Comparison of ENCODE assay signal across 1 cellular context in the genomic region with DNA sequence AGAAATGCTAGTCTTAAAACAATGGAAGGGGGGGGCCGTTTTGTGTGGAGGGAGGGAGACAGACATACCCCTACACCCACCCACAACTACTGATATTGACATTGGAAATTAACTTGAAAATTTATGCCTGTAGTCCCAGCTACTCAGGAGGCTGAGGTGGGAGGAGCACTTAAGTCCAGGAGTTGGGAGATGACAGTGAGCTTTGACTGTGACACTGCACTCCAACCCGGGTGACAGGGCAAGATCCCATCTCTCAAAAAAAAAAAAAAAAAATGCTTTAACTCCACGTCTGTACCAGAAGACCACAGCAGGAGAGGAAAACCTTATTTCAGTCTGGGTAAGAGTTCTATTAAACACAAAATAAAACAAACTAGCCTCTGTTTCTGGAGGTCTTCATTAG.
TF ChIP-seq lines count a peak whose summit lies in the region.

No MANE protein-coding gene starts in this region.

TF ChIP-seq in endothelial cell of umbilical vein, 7 proteins besides CTCF, POLR2A, EP300 and RAD21:
- TF ChIP-seq EZH2 (IDR thresholded peaks at IDR 0.05; ENCODE audit: borderline replicate concordance, low read depth, low read length, severe bottlenecking): no peak
- TF ChIP-seq JUN (IDR thresholded peaks at IDR 0.05; ENCODE audit: borderline replicate concordance, insufficient read depth, insufficient read length, low read depth): no peak
- TF ChIP-seq FOS (IDR thresholded peaks at IDR 0.05; ENCODE audit: borderline replicate concordance, insufficient read depth, low read length): no peak
- TF ChIP-seq, protein P1, sequence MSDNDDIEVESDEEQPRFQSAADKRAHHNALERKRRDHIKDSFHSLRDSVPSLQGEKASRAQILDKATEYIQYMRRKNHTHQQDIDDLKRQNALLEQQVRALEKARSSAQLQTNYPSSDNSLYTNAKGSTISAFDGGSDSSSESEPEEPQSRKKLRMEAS (IDR thresholded peaks at IDR 0.05; ENCODE audit: insufficient read depth, insufficient read length): no peak
- TF ChIP-seq POLR2AphosphoS5 (IDR thresholded peaks at IDR 0.05; ENCODE audit: insufficient read depth, low read depth, low read length): no peak
- no peak for TF ChIP-seq GATA2 (IDR thresholded peaks at IDR 0.05; ENCODE audit: insufficient read depth, insufficient read length, low read depth, low read length)
- no peak for TF ChIP-seq MYC (IDR thresholded peaks at IDR 0.05; ENCODE audit: low read depth, low read length)
